ENCODE assay signal across 18 cellular contexts in the genomic region with DNA sequence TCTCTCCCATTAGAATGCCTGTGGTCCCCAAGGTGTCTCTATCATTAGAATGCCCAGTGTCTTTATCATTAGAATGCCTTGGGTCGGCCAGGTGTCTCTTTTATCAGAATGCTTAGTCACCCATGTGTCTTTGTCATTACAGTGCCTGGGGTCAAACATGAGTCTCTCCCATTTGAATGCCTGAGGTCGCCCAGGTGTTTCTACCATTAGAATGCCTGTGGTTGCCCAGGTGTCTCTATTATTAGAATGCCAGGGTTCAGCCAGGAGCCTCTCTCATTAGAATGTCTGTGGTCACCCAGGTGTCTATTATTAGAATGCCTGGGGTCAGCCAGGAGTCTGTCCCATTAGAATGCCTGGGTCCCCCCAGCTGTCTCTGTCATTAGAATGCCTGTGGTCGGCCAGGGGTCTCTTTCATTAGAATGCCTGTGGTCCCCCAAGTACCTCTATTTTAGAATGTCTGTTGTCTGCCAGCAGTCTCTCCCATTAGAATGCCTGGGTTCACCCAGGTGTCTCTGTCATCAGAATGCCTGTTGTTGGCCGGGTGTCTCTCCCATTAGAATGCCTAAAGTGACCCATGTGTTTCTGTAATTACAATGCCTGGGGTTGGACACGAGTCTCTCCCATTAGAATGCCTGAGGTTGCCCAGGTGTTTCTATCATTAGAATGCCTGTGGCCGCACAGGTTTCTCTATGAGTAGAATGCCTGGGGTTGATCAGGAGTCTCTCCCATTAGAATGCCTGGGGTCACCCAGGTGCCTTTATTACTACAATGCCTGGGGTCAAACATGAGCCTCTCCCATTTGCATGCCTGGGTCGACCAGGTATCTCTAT. TPM values are rescaled to one million over a fixed set of nuclear protein-coding genes. Genes with fewer than 3 reads are reported as not detected.
A peak's percentile ranks its signal among the peaks of the same experiment; 100 is the strongest.
DNase-seq lines count a peak whose midpoint lies in the region; ATAC-seq, FAIRE-seq and TF ChIP-seq lines count a peak whose summit lies in the region.
"Had no signal": no experiment of that assay in that cellular context is flagged by ENCODE, and none has a peak within 500 bp of the region (broad histone marks: within the 10 kb centered on the region; RNA-seq: fewer than 3 reads in every experiment).

No MANE protein-coding gene starts in this region.

- H3K18ac ChIP-seq in mesenchymal stem cell (ENCODE audit: low read depth in 1 of 2, low read length in 2 of 2): no peak overlapping the region

- H3K4me3 ChIP-seq in heart right ventricle: no peak overlapping the region
- no peak overlapping the region for H3K4me3 ChIP-seq in bronchial epithelial cell (ENCODE audit: low read depth, low read length)
- no peak overlapping the region for H3K4me3 ChIP-seq in mesenchymal stem cell (ENCODE audit: insufficient read depth in 1 of 2, low read depth in 1 of 2, low read length in 2 of 2)
- H3K4me3 ChIP-seq: MG63, SJSA1 had no signal

- no peak overlapping the region for H3K4me3 Mint-ChIP-seq in activated CD8-positive, alpha-beta T cell treated with anti-CD3 and anti-CD28 coated beads for 36 hours

- peak; percentile 63 for DNase-seq in cardiac septum (ENCODE audit: low spot score)
- DNase-seq in heart right ventricle: no peak
- peak; percentile 49 for DNase-seq in bronchial epithelial cell (ENCODE audit: low read depth)
- DNase-seq in mesenteric fat pad (ENCODE audit: low spot score): peak; percentile 49
- DNase-seq in NCI-H2107 (lab: John Stamatoyannopoulos, UW): no peak
- no peak for DNase-seq in activated CD8-positive, alpha-beta T cell treated with anti-CD3 and anti-CD28 coated beads for 36 hours
- no peak for DNase-seq in mesenchymal stem cell
- DNase-seq: C1 segment of cervical spinal cord, KBM-7, MG63, NCI-H1105 treated with DMSO at 0.1 percent for 48 hours, NCI-H2029, NCI-H510A had no signal

- no peak overlapping the region for H2BK15ac ChIP-seq in mesenchymal stem cell (ENCODE audit: low read depth, poor library complexity, severe bottlenecking)

- H3K9me3 Mint-ChIP-seq in activated CD8-positive, alpha-beta T cell treated with anti-CD3 and anti-CD28 coated beads for 36 hours: no peaks in the 10 kb centered on the region

- intact Hi-C loops in cardiac septum (cut with DNase I) (no loop called here), heart right ventricle (cut with DNase I) (no loop called here)
- intact Hi-C loops in activated CD8-positive, alpha-beta T cell treated with anti-CD3 and anti-CD28 coated beads for 36 hours (cut with micrococcal nuclease): no loop called here

- H3K36me3 ChIP-seq in heart right ventricle (no peaks in the 10 kb centered on the region), bronchial epithelial cell (ENCODE audit: control insufficient read depth, insufficient read depth, low read length) (no peaks in the 10 kb centered on the region), mesenchymal stem cell (ENCODE audit: control insufficient read depth in 1 of 2, insufficient read depth in 2 of 2, low read depth in 1 of 2, low read length in 2 of 2) (no peaks in the 10 kb centered on the region)
- H3K36me3 ChIP-seq: MG63, SJSA1 had no signal

- H3K4me1 ChIP-seq in heart right ventricle: peaks cover 0 to 17% (median 3%) of the 10 kb centered on the region in 9 donors
- H3K4me1 ChIP-seq in mesenchymal stem cell (ENCODE audit: control insufficient read depth, insufficient read depth, low read depth, low read length): no peaks in the 10 kb centered on the region
- H3K4me1 ChIP-seq: Caco-2, SJSA1 had no signal

- no peak overlapping the region for H3K14ac ChIP-seq in mesenchymal stem cell (ENCODE audit: low read length in 2 of 2)

- no peaks in the 10 kb centered on the region for H3K79me1 ChIP-seq in mesenchymal stem cell (replicated peaks; ENCODE audit: low read length, poor library complexity, severe bottlenecking)

- no peak overlapping the region for H3K9ac ChIP-seq in mesenchymal stem cell (ENCODE audit: low read length)

- H2BK5ac ChIP-seq in mesenchymal stem cell (ENCODE audit: low read depth, low read length, poor library complexity, severe bottlenecking): no peak overlapping the region

- no peak overlapping the region for H3K27ac ChIP-seq in heart right ventricle
- H3K27ac ChIP-seq in mesenchymal stem cell (ENCODE audit: low read length, poor library complexity, severe bottlenecking): no peak overlapping the region
- H3K27ac ChIP-seq: HL-60, SJSA1 had no signal

- H3K9me3 ChIP-seq in heart right ventricle (peaks cover 0 to 6% (median 0%) of the 10 kb centered on the region in 11 donors), mesenchymal stem cell (ENCODE audit: control insufficient read depth, low read length) (no peaks in the 10 kb centered on the region)
- H3K9me3 ChIP-seq: Caco-2, MG63, SJSA1 had no signal

- no peak for TF ChIP-seq CTCF in heart right ventricle (IDR thresholded peaks at IDR 0.05)
- TF ChIP-seq CTCF in bronchial epithelial cell (IDR thresholded peaks at IDR 0.05; ENCODE audit: insufficient read depth, low read length, severe bottlenecking): no peak
- no peak for TF ChIP-seq CTCF in activated CD8-positive, alpha-beta T cell treated with anti-CD3 and anti-CD28 coated beads for 36 hours (IDR thresholded peaks at IDR 0.05)

- no peak overlapping the region for H3K4ac ChIP-seq in mesenchymal stem cell (ENCODE audit: low read depth in 1 of 2, low read length in 2 of 2)

- 59 to 62% methylated on average over 7 of the region's 7 CpGs for WGBS in heart right ventricle, 2 donors
- WGBS in mesenchymal stem cell: 61% methylated on average over 7 of the region's 7 CpGs

- H3K4me2 ChIP-seq in mesenchymal stem cell (ENCODE audit: low read length, poor library complexity, severe bottlenecking): no peak overlapping the region

- no peak overlapping the region for H2AFZ ChIP-seq in mesenchymal stem cell (ENCODE audit: low read depth, low read length)

- no peaks in the 10 kb centered on the region for H3K36me3 Mint-ChIP-seq in activated CD8-positive, alpha-beta T cell treated with anti-CD3 and anti-CD28 coated beads for 36 hours (ENCODE audit: low read depth)

- no peak overlapping the region for H2BK120ac ChIP-seq in mesenchymal stem cell (ENCODE audit: low read depth, low read length)

- no peak overlapping the region for H2AK5ac ChIP-seq in mesenchymal stem cell (ENCODE audit: low read length, severe bottlenecking)

- H3K4me1 Mint-ChIP-seq in activated CD8-positive, alpha-beta T cell treated with anti-CD3 and anti-CD28 coated beads for 36 hours (ENCODE audit: low read depth): no peaks in the 10 kb centered on the region

- H3K23ac ChIP-seq in mesenchymal stem cell (ENCODE audit: low read length in 2 of 2): no peak overlapping the region

- H3K27me3 Mint-ChIP-seq in activated CD8-positive, alpha-beta T cell treated with anti-CD3 and anti-CD28 coated beads for 36 hours: peaks cover 1% of the 10 kb centered on the region

- no peak overlapping the region for H3K27ac Mint-ChIP-seq in activated CD8-positive, alpha-beta T cell treated with anti-CD3 and anti-CD28 coated beads for 36 hours

- H3K27me3 ChIP-seq in heart right ventricle: peaks cover 0 to 6% (median 0%) of the 10 kb centered on the region in 7 donors
- H3K27me3 ChIP-seq in bronchial epithelial cell (ENCODE audit: control insufficient read depth, insufficient read depth, low read length): no peaks in the 10 kb centered on the region
- peaks cover 0 to 6% of the 10 kb centered on the region in 2 experiments for H3K27me3 ChIP-seq in mesenchymal stem cell (ENCODE audit: control insufficient read depth in 1 of 2, insufficient read depth in 1 of 2, low read length in 2 of 2)
- H3K27me3 ChIP-seq: SJSA1 had no signal

- H4K8ac ChIP-seq in mesenchymal stem cell (ENCODE audit: low read length): no peak overlapping the region

- no peak for ATAC-seq in heart right ventricle
- ATAC-seq in activated CD8-positive, alpha-beta T cell treated with anti-CD3 and anti-CD28 coated beads for 36 hours: no peak
- no peak for ATAC-seq in HG03571 (IDR thresholded peaks at IDR 0.05; ENCODE audit: unreplicated experiment)

- no peak overlapping the region for H2BK12ac ChIP-seq in mesenchymal stem cell (ENCODE audit: low read length in 2 of 2)

- CTCF ChIA-PET in activated CD8-positive, alpha-beta T cell treated with anti-CD3 and anti-CD28 coated beads for 36 hours (lab: Charles Lee): no interaction called here

- H4K91ac ChIP-seq in mesenchymal stem cell (ENCODE audit: low read length): no peak overlapping the region

- POLR2A ChIA-PET in activated CD8-positive, alpha-beta T cell treated with anti-CD3 and anti-CD28 coated beads for 36 hours (lab: Charles Lee): no interaction called here

- no peak for FAIRE-seq in bronchial epithelial cell (lab: Jason Lieb, UNC)
- FAIRE-seq: GM18507 had no signal

RNA-seq across cellular contexts. Expression of a gene that starts 57.1 kb away (rescaled TPM):
- 83.2 TPM for total RNA-seq in cardiac septum
- 10 to 100 TPM; 79.1 to 99.7 (median 89.9) TPM for total RNA-seq in heart right ventricle
- polyA plus RNA-seq in heart right ventricle: 10 to 100 TPM; 18.9 to 37.2 TPM
- total RNA-seq in bronchial epithelial cell: 147 and 179 TPM in 2 replicates
- 82.4 TPM for total RNA-seq in mesenteric fat pad
- 100 to 1,000 TPM; 147 TPM for total RNA-seq in activated CD8-positive, alpha-beta T cell treated with anti-CD3 and anti-CD28 coated beads for 36 hours
- polyA plus RNA-seq in mesenchymal stem cell (2013, experiment 1 of 2): 68.0 TPM
- polyA plus RNA-seq in mesenchymal stem cell (2013, experiment 2 of 2): 67.0 TPM

Comparison
In these comparisons a context has a peak if more than half of its experiments do, and no peak if none do; other contexts are left out.
1. DNase-seq: peak in cardiac septum (single experiment), bronchial epithelial cell (single experiment) and mesenteric fat pad (single experiment); none in heart right ventricle (0 of 2), NCI-H2107 (single experiment), activated CD8-positive, alpha-beta T cell treated with anti-CD3 and anti-CD28 coated beads for 36 hours (single experiment) and mesenchymal stem cell (single experiment).